Comparison of ENCODE assay signal across 9 cellular contexts in genomic region chr19:3671680-3672574, GRCh38. TPM values are rescaled to one million over a fixed set of nuclear protein-coding genes. Genes with fewer than 3 reads are reported as not detected.
DNase-seq lines count a peak whose midpoint lies in the region; ATAC-seq and TF ChIP-seq lines count a peak whose summit lies in the region.
"Had no signal": no experiment of that assay in that cellular context is flagged by ENCODE, and none has a peak within 500 bp of the region (broad histone marks: within the 10 kb centered on the region; RNA-seq: fewer than 3 reads in every experiment).

No MANE protein-coding gene starts in this region.

- peak overlapping the region; percentile 77 to 81 (median 79) for H3K9ac ChIP-seq in skeletal muscle tissue (ENCODE audit: low read depth in 1 of 3, low read length in 3 of 3)

- H3K27ac ChIP-seq in skeletal muscle tissue (ENCODE audit: low read depth, low read length): peak overlapping the region; percentile 86

- in situ Hi-C loops in ACHN (cut with HindIII; ENCODE audit: low pct_ligation_motif_present, low pct_unique_long_range_greater_than_20kb, low sequenced_read_pairs): no loop called here

- no peak overlapping the region for H3K27ac Mint-ChIP-seq in WTC11

- H3K36me3 Mint-ChIP-seq in WTC11: no peaks in the 10 kb centered on the region

- no peaks in the 10 kb centered on the region for H3K27me3 Mint-ChIP-seq in WTC11 (ENCODE audit: low read depth)

- H3K36me3 ChIP-seq in skeletal muscle tissue (ENCODE audit: control insufficient read depth in 3 of 3, insufficient read depth in 3 of 3, low read length in 3 of 3): peaks cover 0 to 5% (median 0%) of the 10 kb centered on the region in 3 donors

- ATAC-seq in WTC11: no peak
- no peak for ATAC-seq in HG03108 (IDR thresholded peaks at IDR 0.05; ENCODE audit: unreplicated experiment)

- H3K9me3 ChIP-seq in skeletal muscle tissue (ENCODE audit: control insufficient read depth in 3 of 3, low read length in 3 of 3): no peaks in the 10 kb centered on the region

- CTCF ChIA-PET in WTC11 (lab: Charles Lee): interaction anchor here (0.6 to 2.8 kb wide), 6 partner anchors 11 to 150 kb away, joined by 3 to 14 read pairs (median 3); no protein-coding TSS in a partner anchor

- H3K4me3 Mint-ChIP-seq in WTC11: no peak overlapping the region

- no peak for TF ChIP-seq CTCF in WTC11 (IDR thresholded peaks at IDR 0.05)
- peak; percentile 13 for TF ChIP-seq CTCF in fibroblast of the aortic adventitia (IDR thresholded peaks at IDR 0.05; ENCODE audit: insufficient read depth, low read length)

- no peaks in the 10 kb centered on the region for H3K9me3 Mint-ChIP-seq in WTC11

- H3K4me3 ChIP-seq in fibroblast of the aortic adventitia (ENCODE audit: low read depth, low read length) (no peak overlapping the region), skeletal muscle tissue (ENCODE audit: low read length in 3 of 3) (peak overlapping the region in 1 of 3 donors; percentile 29)

- peaks cover 5% of the 10 kb centered on the region; the same call in 1 of the 2 replicates for H3K4me1 Mint-ChIP-seq in WTC11

- H3K27me3 ChIP-seq in skeletal muscle tissue (ENCODE audit: control insufficient read depth in 3 of 3, insufficient read depth in 3 of 3, low read length in 3 of 3): no peaks in the 10 kb centered on the region

- DNase-seq in ELF-1 (ENCODE audit: low read depth, low spot score) (peak; percentile 53), WTC11 (ENCODE audit: low spot score) (no peak), fibroblast of the aortic adventitia (ENCODE audit: low read depth) (peak; percentile 25), C1 segment of cervical spinal cord (lab: John Stamatoyannopoulos, UW) (no peak), ACHN (no peak), cerebellar nuclear complex (lab: John Stamatoyannopoulos, UW) (no peak)
- DNase-seq: SHP77 had no signal

- peaks cover 28 to 40% (median 40%) of the 10 kb centered on the region in 3 donors for H3K4me1 ChIP-seq in skeletal muscle tissue (ENCODE audit: control insufficient read depth in 3 of 3, insufficient read depth in 3 of 3, low read length in 3 of 3)

- POLR2A ChIA-PET in WTC11 (lab: Charles Lee): no interaction called here

TF ChIP-seq in WTC11, 78 proteins besides CTCF, POLR2A, EP300 and RAD21:
- TF ChIP-seq ZNF396 (CRISPR knock-in tag; IDR thresholded peaks at IDR 0.05; ENCODE audit: borderline replicate concordance) (no peak), KAT7 (CRISPR knock-in tag; IDR thresholded peaks at IDR 0.05; ENCODE audit: borderline replicate concordance) (no peak), ZNF416 (CRISPR knock-in tag; IDR thresholded peaks at IDR 0.05) (no peak), ZNF219 (CRISPR knock-in tag; IDR thresholded peaks at IDR 0.05; ENCODE audit: borderline replicate concordance) (0 out of 2 replicates have a peak, but pooled peaks have one; percentile 25)

RNA-seq across cellular contexts. Expression of gene PIP5K1C, which starts 28.3 kb away (rescaled TPM):
- total RNA-seq in WTC11 (2021) (34.0 to 36.2 TPM (median 36.0 TPM) in 3 replicates), fibroblast of the aortic adventitia (ENCODE audit: low replicate concordance) (12.8 and 32.2 TPM in 2 replicates), skeletal muscle tissue (6.3 TPM)

RNA-seq across cellular contexts. Expression of gene TJP3, which starts 36.3 kb away (rescaled TPM):
- total RNA-seq in WTC11 (2021) (36.2 to 44.0 TPM (median 39.7 TPM) in 3 replicates), fibroblast of the aortic adventitia (ENCODE audit: low replicate concordance) (not detected in 2 replicates), skeletal muscle tissue (not detected)

RNA-seq across cellular contexts. Expression of gene CACTIN, which starts 45.3 kb away (rescaled TPM):
- total RNA-seq in WTC11 (2021) (39.3 to 43.0 TPM (median 42.2 TPM) in 3 replicates), fibroblast of the aortic adventitia (ENCODE audit: low replicate concordance) (15.7 and 21.3 TPM in 2 replicates), skeletal muscle tissue (12.5 TPM)

Comparison
In these comparisons a context has a peak if more than half of its experiments do, and no peak if none do; other contexts are left out.
1. DNase-seq: peak in ELF-1 (single experiment) and fibroblast of the aortic adventitia (single experiment); none in WTC11 (single experiment), C1 segment of cervical spinal cord (0 of 14), ACHN (single experiment) and cerebellar nuclear complex (0 of 2).
2. RNA of gene TJP3, which starts 36.3 kb away (total RNA-seq): 36.2 to 44.0 TPM in WTC11; not detected in fibroblast of the aortic adventitia and not detected in skeletal muscle tissue (single experiment); every median in the first group is over 10 times any median in the second.